1 cellular context compared by ENCODE assay signal in the genomic region with DNA sequence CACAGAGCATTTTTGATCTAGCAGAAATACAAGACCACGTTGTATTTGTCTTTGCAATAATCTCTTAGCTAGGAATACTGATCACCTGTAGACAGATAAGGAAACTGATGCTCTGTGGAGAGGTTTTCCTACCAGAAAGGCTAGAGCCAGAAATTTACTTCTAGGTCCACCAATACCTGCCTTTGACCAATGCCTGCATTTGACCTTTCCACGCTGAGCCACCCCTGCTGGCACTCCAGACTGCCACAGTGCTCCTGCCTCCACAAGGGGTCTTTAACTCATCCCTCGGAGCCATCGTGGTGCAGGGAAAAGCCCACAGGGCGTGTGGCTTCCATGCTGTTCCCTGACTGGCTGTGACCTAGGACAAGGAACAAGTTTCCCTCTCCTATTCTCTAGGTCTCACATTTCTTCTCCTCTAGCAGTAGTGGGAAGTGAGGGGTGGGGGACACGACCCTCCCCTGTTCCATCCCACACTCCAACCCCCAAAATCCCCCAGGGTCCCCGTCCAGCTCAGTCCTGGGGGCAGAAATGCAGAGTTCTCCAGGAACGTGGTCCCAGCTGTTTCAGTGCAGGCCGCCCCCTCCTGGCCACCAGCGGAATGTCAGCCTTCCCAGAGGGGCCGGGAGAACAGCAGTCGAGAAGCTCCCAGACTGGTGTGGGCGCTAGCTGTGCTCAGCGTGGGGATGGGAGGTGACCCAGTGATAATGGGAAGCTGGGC.
TF ChIP-seq lines count a peak whose summit lies in the region.

No MANE protein-coding gene starts in this region.

TF ChIP-seq in HepG2, 621 proteins besides CTCF, POLR2A, EP300 and RAD21 (continued from another document):
- TF ChIP-seq ZNF646 (CRISPR knock-in tag; IDR thresholded peaks at IDR 0.05) (no peak), ZSCAN30 (CRISPR knock-in tag; IDR thresholded peaks at IDR 0.05) (no peak), GZF1 (CRISPR knock-in tag; IDR thresholded peaks at IDR 0.05) (no peak), ZNF788 (CRISPR knock-in tag; IDR thresholded peaks at IDR 0.05; ENCODE audit: borderline replicate concordance) (no peak), NFE2 (CRISPR knock-in tag; IDR thresholded peaks at IDR 0.05) (no peak)
